Comparison of ENCODE assay signal across 16 cellular contexts in the genomic region with DNA sequence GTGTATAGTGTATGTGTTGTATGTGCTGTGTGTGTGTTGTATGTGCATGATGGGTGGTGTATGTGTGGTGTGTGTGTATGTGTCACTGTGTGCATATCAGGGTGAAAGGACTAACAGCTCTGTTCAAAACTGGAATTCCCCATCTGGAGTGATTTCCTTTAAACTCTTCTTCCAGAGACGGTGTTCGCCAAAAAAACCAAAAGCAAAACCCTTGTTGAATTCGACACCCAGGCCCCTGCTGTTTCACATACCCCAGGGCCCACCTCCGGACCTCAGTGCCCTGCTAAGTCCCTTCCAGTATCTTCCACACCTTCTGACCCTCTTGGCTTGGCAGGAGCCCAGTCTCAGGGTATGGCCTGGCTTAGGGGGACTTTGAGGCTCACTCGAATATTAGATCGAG. TPM values are rescaled to one million over a fixed set of nuclear protein-coding genes. Genes with fewer than 3 reads are reported as not detected.
DNase-seq lines count a peak whose midpoint lies in the region; ATAC-seq and TF ChIP-seq lines count a peak whose summit lies in the region.
"Had no signal": no experiment of that assay in that cellular context is flagged by ENCODE, and none has a peak within 500 bp of the region (broad histone marks: within the 10 kb centered on the region; RNA-seq: fewer than 3 reads in every experiment).

No MANE protein-coding gene starts in this region.

- H3K79me2 ChIP-seq in HCT116 (ENCODE audit: insufficient read depth, low read length) (no peaks in the 10 kb centered on the region), neural progenitor cell (ENCODE audit: low read depth) (no peaks in the 10 kb centered on the region)

- no peaks in the 10 kb centered on the region for H3K9me3 Mint-ChIP-seq in neural progenitor cell

- H3K4me3 ChIP-seq in AG04449 (ENCODE audit: low read depth, low read length) (no peak overlapping the region), HCT116 (replicated peaks in 1 of 2; ENCODE audit: low read depth in 1 of 2, low read length in 2 of 2) (no peak overlapping the region), cardiac fibroblast (replicated peaks in 1 of 2; ENCODE audit: low read depth in 2 of 2, low read length in 2 of 2) (no peak overlapping the region), neural progenitor cell (no peak overlapping the region)
- H3K4me3 ChIP-seq: colonic mucosa had no signal

- H3K4me1 Mint-ChIP-seq in neural progenitor cell = peaks cover 10% of the 10 kb centered on the region

- H3K27ac ChIP-seq in HCT116 (ENCODE audit: low read depth, low read length) = no peak overlapping the region
- no peak overlapping the region for H3K27ac ChIP-seq in neural progenitor cell
- H3K27ac ChIP-seq: colonic mucosa had no signal

- BruUV-seq in HCT116 (replicated peaks; lab: Mats Ljungman, UMichigan) = no TSS peak

- TF ChIP-seq CTCF in AG04449 (IDR thresholded peaks at IDR 0.05; ENCODE audit: insufficient read depth, low read length, missing control alignments) (no peak), HCT116 (IDR thresholded peaks at IDR 0.05 in 2 of 3, conservative IDR thresholded peaks at IDR 0.05 in 1 of 3; ENCODE audit: borderline replicate concordance in 1 of 3, insufficient read depth in 1 of 3, low read depth in 2 of 3, low read length in 2 of 3) (no peak), cardiac fibroblast (IDR thresholded peaks at IDR 0.05; ENCODE audit: low read depth, low read length) (no peak), neural progenitor cell (IDR thresholded peaks at IDR 0.05) (no peak)

- no peak for TF ChIP-seq POLR2A in HCT116 (IDR thresholded peaks at IDR 0.05; ENCODE audit: borderline replicate concordance, extremely low read depth, insufficient read depth, insufficient read length)

- H3K27me3 ChIP-seq in HCT116 (ENCODE audit: insufficient read depth, low read length) (peaks cover 8% of the 10 kb centered on the region; the same call in 1 of the 2 replicates), neural progenitor cell (no peaks in the 10 kb centered on the region)
- H3K27me3 ChIP-seq: colonic mucosa had no signal

- DNase-seq in AG04449 (ENCODE audit: low read depth, low spot score) = peak; percentile 51
- no peak for DNase-seq in HCT116 (ENCODE audit: low read depth, low spot score)
- DNase-seq in cardiac fibroblast (ENCODE audit: low read depth in 2 of 2) = peak; percentile 16 to 55
- DNase-seq in neural progenitor cell (ENCODE audit: low spot score) = no peak
- DNase-seq in NCI-H2029 treated with DMSO at 0.1 percent for 48 hours (lab: John Stamatoyannopoulos, UW) = no peak
- DNase-seq in SW480 (ENCODE audit: low spot score) = no peak
- DNase-seq in 8988T = no peak
- DNase-seq: activated CD8-positive, alpha-beta memory T cell treated with anti-CD3 and anti-CD28 coated beads for 24 hours; activated effector memory CD4-positive, alpha-beta T cell treated with Interleukin-2 at 50 U/mL for 16 hours; colonic mucosa; DMS53; MV-4-11; right cardiac atrium had no signal

- H3K9ac ChIP-seq in HCT116 (ENCODE audit: low read length) (no peak overlapping the region), neural progenitor cell (no peak overlapping the region)

- no peaks in the 10 kb centered on the region for H3K36me3 Mint-ChIP-seq in neural progenitor cell
- H3K36me3 Mint-ChIP-seq: CD14-positive monocyte had no signal

- no peak for ATAC-seq in HCT116
- no peak for ATAC-seq in GM18867 (IDR thresholded peaks at IDR 0.05; ENCODE audit: unreplicated experiment)
- ATAC-seq: HepG2, right cardiac atrium had no signal

- POLR2A ChIA-PET in AG04449 (lab: Yijun Ruan, JAX) = no interaction called here
- POLR2A ChIA-PET in HCT116 (lab: Charles Lee) = no interaction called here

- intact Hi-C loops in HCT116 (cut with micrococcal nuclease) = no loop called here

- H3K4me1 ChIP-seq in HCT116 (ENCODE audit: control insufficient read depth in 1 of 2, insufficient read depth in 2 of 2, low read length in 2 of 2) (peaks cover 20 to 35% of the 10 kb centered on the region in 2 experiments), neural progenitor cell (peaks cover 10% of the 10 kb centered on the region)
- H3K4me1 ChIP-seq: colonic mucosa had no signal

- H3F3A ChIP-seq in neural progenitor cell (ENCODE audit: low read depth) = no peaks in the 10 kb centered on the region

- H4K20me1 ChIP-seq in HCT116 (ENCODE audit: insufficient read depth) (no peaks in the 10 kb centered on the region), neural progenitor cell (ENCODE audit: low read depth) (no peaks in the 10 kb centered on the region)

- no peak overlapping the region for H3K4me3 Mint-ChIP-seq in neural progenitor cell

- peak overlapping the region; percentile 75 for H2AFZ ChIP-seq in HCT116 (ENCODE audit: low read depth, low read length, poor library complexity, severe bottlenecking)
- peak overlapping the region; percentile 11 for H2AFZ ChIP-seq in neural progenitor cell (replicated peaks)

- no peak for TF ChIP-seq RAD21 in HCT116 (IDR thresholded peaks at IDR 0.05; ENCODE audit: low read depth)

- H3K27ac Mint-ChIP-seq in neural progenitor cell = no peak overlapping the region

- H3K4me2 ChIP-seq in HCT116 (ENCODE audit: low read length) = peak overlapping the region; percentile 68
- H3K4me2 ChIP-seq in neural progenitor cell = no peak overlapping the region

- CTCF ChIA-PET in AG04449 (lab: Yijun Ruan, JAX) = interaction anchor here (2.4 kb wide), 1 partner anchor 9 kb away, joined by 9 read pairs; no protein-coding TSS in a partner anchor
- CTCF ChIA-PET in HCT116 (lab: Charles Lee) = no interaction called here

- H3K9me3 ChIP-seq in HCT116 (ENCODE audit: control insufficient read depth in 1 of 2, insufficient read depth in 1 of 2, low read depth in 1 of 2, low read length in 2 of 2) (no peaks in the 10 kb centered on the region), neural progenitor cell (ENCODE audit: low read depth) (no peaks in the 10 kb centered on the region)
- H3K9me3 ChIP-seq: colonic mucosa had no signal

- RAD21 ChIA-PET in HCT116 (lab: Charles Lee; ENCODE audit: low non-redundant PET in 1 of 2, low total read pairs in 2 of 2, uncharacterized antibody in 2 of 2, unreplicated experiment in 2 of 2) = no interaction called here

- H3K9me2 ChIP-seq in HCT116 (ENCODE audit: insufficient read depth) = no peaks in the 10 kb centered on the region

- H3K27me3 Mint-ChIP-seq in neural progenitor cell (ENCODE audit: insufficient read depth, low read depth) = peaks cover 13% of the 10 kb centered on the region

- H3K36me3 ChIP-seq in HCT116 (ENCODE audit: control insufficient read depth in 1 of 2, insufficient read depth in 2 of 2, low read length in 2 of 2) (no peaks in the 10 kb centered on the region), neural progenitor cell (no peaks in the 10 kb centered on the region)
- H3K36me3 ChIP-seq: colonic mucosa had no signal

TF ChIP-seq in HCT116, 20 proteins besides CTCF, POLR2A, EP300 and RAD21 (continues in another document):
- TF ChIP-seq YY1 (IDR thresholded peaks at IDR 0.05; ENCODE audit: extremely low read depth, insufficient replicate concordance, low read depth, low read length) = no peak
- TF ChIP-seq EZH2phosphoT487 (IDR thresholded peaks at IDR 0.05; ENCODE audit: borderline replicate concordance) = no peak
- no peak for TF ChIP-seq ELF1 (IDR thresholded peaks at IDR 0.05; ENCODE audit: borderline replicate concordance, low read depth)
- no peak for TF ChIP-seq POLR2AphosphoS5 (IDR thresholded peaks at IDR 0.05; ENCODE audit: low read depth, low read length)
- TF ChIP-seq SIN3A (IDR thresholded peaks at IDR 0.05; ENCODE audit: low read depth) = no peak
- TF ChIP-seq CEBPB (IDR thresholded peaks at IDR 0.05; ENCODE audit: low read depth) = no peak
- TF ChIP-seq JUND (IDR thresholded peaks at IDR 0.05) = no peak
- TF ChIP-seq CBX3 (IDR thresholded peaks at IDR 0.05; ENCODE audit: low read depth) = no peak
- TF ChIP-seq, protein P1, sequence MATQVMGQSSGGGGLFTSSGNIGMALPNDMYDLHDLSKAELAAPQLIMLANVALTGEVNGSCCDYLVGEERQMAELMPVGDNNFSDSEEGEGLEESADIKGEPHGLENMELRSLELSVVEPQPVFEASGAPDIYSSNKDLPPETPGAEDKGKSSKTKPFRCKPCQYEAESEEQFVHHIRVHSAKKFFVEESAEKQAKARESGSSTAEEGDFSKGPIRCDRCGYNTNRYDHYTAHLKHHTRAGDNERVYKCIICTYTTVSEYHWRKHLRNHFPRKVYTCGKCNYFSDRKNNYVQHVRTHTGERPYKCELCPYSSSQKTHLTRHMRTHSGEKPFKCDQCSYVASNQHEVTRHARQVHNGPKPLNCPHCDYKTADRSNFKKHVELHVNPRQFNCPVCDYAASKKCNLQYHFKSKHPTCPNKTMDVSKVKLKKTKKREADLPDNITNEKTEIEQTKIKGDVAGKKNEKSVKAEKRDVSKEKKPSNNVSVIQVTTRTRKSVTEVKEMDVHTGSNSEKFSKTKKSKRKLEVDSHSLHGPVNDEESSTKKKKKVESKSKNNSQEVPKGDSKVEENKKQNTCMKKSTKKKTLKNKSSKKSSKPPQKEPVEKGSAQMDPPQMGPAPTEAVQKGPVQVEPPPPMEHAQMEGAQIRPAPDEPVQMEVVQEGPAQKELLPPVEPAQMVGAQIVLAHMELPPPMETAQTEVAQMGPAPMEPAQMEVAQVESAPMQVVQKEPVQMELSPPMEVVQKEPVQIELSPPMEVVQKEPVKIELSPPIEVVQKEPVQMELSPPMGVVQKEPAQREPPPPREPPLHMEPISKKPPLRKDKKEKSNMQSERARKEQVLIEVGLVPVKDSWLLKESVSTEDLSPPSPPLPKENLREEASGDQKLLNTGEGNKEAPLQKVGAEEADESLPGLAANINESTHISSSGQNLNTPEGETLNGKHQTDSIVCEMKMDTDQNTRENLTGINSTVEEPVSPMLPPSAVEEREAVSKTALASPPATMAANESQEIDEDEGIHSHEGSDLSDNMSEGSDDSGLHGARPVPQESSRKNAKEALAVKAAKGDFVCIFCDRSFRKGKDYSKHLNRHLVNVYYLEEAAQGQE (IDR thresholded peaks at IDR 0.05; ENCODE audit: low read depth) = no peak
- TF ChIP-seq EGR1 (IDR thresholded peaks at IDR 0.05; ENCODE audit: low read depth) = no peak
- no peak for TF ChIP-seq ZNF274 (IDR thresholded peaks at IDR 0.05; ENCODE audit: low read depth, low read length)
- TF ChIP-seq FOSL1 (IDR thresholded peaks at IDR 0.05; ENCODE audit: low read depth) = no peak
- no peak for TF ChIP-seq ZFX (IDR thresholded peaks at IDR 0.05)
- no peak for TF ChIP-seq SRF (IDR thresholded peaks at IDR 0.05; ENCODE audit: low read depth)
- TF ChIP-seq TCF7L2 (IDR thresholded peaks at IDR 0.05; ENCODE audit: borderline replicate concordance, extremely low read depth, insufficient read depth, insufficient read length) = no peak
- no peak for TF ChIP-seq SP1 (IDR thresholded peaks at IDR 0.05; ENCODE audit: low read depth)
- TF ChIP-seq, protein P2, sequence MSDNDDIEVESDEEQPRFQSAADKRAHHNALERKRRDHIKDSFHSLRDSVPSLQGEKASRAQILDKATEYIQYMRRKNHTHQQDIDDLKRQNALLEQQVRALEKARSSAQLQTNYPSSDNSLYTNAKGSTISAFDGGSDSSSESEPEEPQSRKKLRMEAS (IDR thresholded peaks at IDR 0.05) = no peak

RNA-seq across cellular contexts. Expression of a gene that starts 44.9 kb away (rescaled TPM):
- total RNA-seq in HCT116 (2021; ENCODE audit: unreplicated experiment) (113 TPM), neural progenitor cell (ENCODE audit: low replicate concordance) (61.2 and 91.2 TPM in 2 replicates)
- polyA plus RNA-seq in HCT116 (2012) = 108 and 139 TPM in 2 replicates

Comparison
In these comparisons a context has a peak if more than half of its experiments do, and no peak if none do; other contexts are left out.
1. DNase-seq: peak in AG04449 (single experiment) and cardiac fibroblast (2 of 2); none in HCT116 (single experiment), neural progenitor cell (single experiment), NCI-H2029 treated with DMSO at 0.1 percent for 48 hours (single experiment), SW480 (single experiment) and 8988T (single experiment).